Comparison of ENCODE assay signal across 1 cellular context in genomic region chr14:68800361-68800760, GRCh38.
TF ChIP-seq lines count a peak whose summit lies in the region.

No MANE protein-coding gene starts in this region.

TF ChIP-seq in HCT116, 20 proteins besides CTCF, POLR2A, EP300 and RAD21 (continued from another document):
- TF ChIP-seq TCF7L2 (IDR thresholded peaks at IDR 0.05; ENCODE audit: borderline replicate concordance, extremely low read depth, insufficient read depth, insufficient read length): no peak
- no peak for TF ChIP-seq SRF (IDR thresholded peaks at IDR 0.05; ENCODE audit: low read depth)
- no peak for TF ChIP-seq POLR2AphosphoS5 (IDR thresholded peaks at IDR 0.05; ENCODE audit: low read depth, low read length)
- no peak for TF ChIP-seq REST (IDR thresholded peaks at IDR 0.05; ENCODE audit: low read depth)
- no peak for TF ChIP-seq ZFX (IDR thresholded peaks at IDR 0.05)
TF ChIP-seq in HCT116: peak in this region for 0.
